In genomic region chr12:116288735-116289134, GRCh38 we compare ENCODE assay signal across 28 cellular contexts.
"Had no signal": no experiment of that assay in that cellular context is flagged by ENCODE, and none has a peak within 500 bp of the region (broad histone marks: within the 10 kb centered on the region; RNA-seq: fewer than 3 reads in every experiment).

No MANE protein-coding gene starts in this region.

- H3K9me3 ChIP-seq: heart right ventricle, lower lobe of right lung, ovary, psoas muscle, sigmoid colon, spleen, testis, tibial artery, upper lobe of left lung, vagina had no signal

- H3K27me3 Mint-ChIP-seq: naive thymus-derived CD8-positive, alpha-beta T cell; stimulated activated memory B cell treated with anti-CD40 and anti-IgM and Interleukin-4, amounts not matched to agents 10 μg/mL and 1 μg/mL and 100 μg/mL, for 72 hours had no signal

- H3K4me3 ChIP-seq: dorsolateral prefrontal cortex, heart right ventricle, lower lobe of right lung, ovary, psoas muscle, sigmoid colon, spleen, testis, tibial artery, upper lobe of left lung, vagina had no signal

- H3K9me3 Mint-ChIP-seq: endodermal cell; naive thymus-derived CD8-positive, alpha-beta T cell; neural crest cell; stimulated activated memory B cell treated with anti-CD40 and anti-IgM and Interleukin-4, amounts not matched to agents 10 μg/mL and 1 μg/mL and 100 μg/mL, for 72 hours had no signal

- H3K27ac ChIP-seq: dorsolateral prefrontal cortex, epithelial cell of prostate, heart right ventricle, lower lobe of right lung, ovary, psoas muscle, sigmoid colon, spleen, testis, tibial artery, upper lobe of left lung, vagina had no signal

- H3K4me1 Mint-ChIP-seq: stimulated activated memory B cell treated with anti-CD40 and anti-IgM and Interleukin-4, amounts not matched to agents 10 μg/mL and 1 μg/mL and 100 μg/mL, for 72 hours had no signal

- DNase-seq: dorsolateral prefrontal cortex; effector CD4-positive, alpha-beta T cell; endodermal cell; foreskin melanocyte; glutamatergic neuron; heart right ventricle; hippocampal formation; left ventricle myocardium superior; lower lobe of right lung; naive thymus-derived CD8-positive, alpha-beta T cell; nucleus accumbens; ovary; posterior cingulate gyrus; psoas muscle; right cardiac atrium; sigmoid colon; spleen; stimulated activated CD4-positive, alpha-beta T cell treated with anti-CD3 and anti-CD28 coated beads, Interleukin-4, amount 100 ng/mL, for 4 hours; stimulated activated naive CD8-positive, alpha-beta T cell treated with anti-CD3 and anti-CD28 coated beads, Interleukin-15, Interleukin-2, amounts not matched to agents 100 U/mL and 50 U/mL, for 24 hours; substantia nigra; testis; tibial artery; upper lobe of left lung had no signal

- H3K36me3 Mint-ChIP-seq: naive thymus-derived CD8-positive, alpha-beta T cell; stimulated activated memory B cell treated with anti-CD40 and anti-IgM and Interleukin-4, amounts not matched to agents 10 μg/mL and 1 μg/mL and 100 μg/mL, for 72 hours had no signal

- H3K4me1 ChIP-seq: psoas muscle, sigmoid colon, testis, upper lobe of left lung, vagina had no signal

- H3K4me3 Mint-ChIP-seq: endodermal cell; naive thymus-derived CD8-positive, alpha-beta T cell; neural crest cell; stimulated activated memory B cell treated with anti-CD40 and anti-IgM and Interleukin-4, amounts not matched to agents 10 μg/mL and 1 μg/mL and 100 μg/mL, for 72 hours had no signal

- H3K27me3 ChIP-seq: heart right ventricle, ovary, sigmoid colon, spleen, testis, tibial artery, upper lobe of left lung, vagina had no signal

- ATAC-seq: esophagus mucosa; heart right ventricle; left ventricle myocardium superior; lower lobe of right lung; naive thymus-derived CD8-positive, alpha-beta T cell; psoas muscle; right cardiac atrium; stimulated activated memory B cell treated with anti-CD40 and anti-IgM and Interleukin-4, amounts not matched to agents 10 μg/mL and 1 μg/mL and 100 μg/mL, for 72 hours; stimulated activated naive CD8-positive, alpha-beta T cell treated with anti-CD3 and anti-CD28 coated beads, Interleukin-15, Interleukin-2, amounts not matched to agents 100 U/mL and 50 U/mL, for 24 hours had no signal

- H3K36me3 ChIP-seq: heart right ventricle, lower lobe of right lung, ovary, sigmoid colon, spleen, tibial artery, upper lobe of left lung, vagina had no signal

- H3K27ac Mint-ChIP-seq: endodermal cell; naive thymus-derived CD8-positive, alpha-beta T cell; stimulated activated memory B cell treated with anti-CD40 and anti-IgM and Interleukin-4, amounts not matched to agents 10 μg/mL and 1 μg/mL and 100 μg/mL, for 72 hours had no signal
